In genomic region chr12:93741741-93742085, GRCh38 we compare ENCODE assay signal across 8 cellular contexts.
DNase-seq lines count a peak whose midpoint lies in the region; ATAC-seq and TF ChIP-seq lines count a peak whose summit lies in the region.

No MANE protein-coding gene starts in this region.

- WGBS in right lobe of liver (ENCODE audit: insufficient coverage, low coverage, low lambda C conversion rate, missing lambda C conversion rate) = 3% methylated on average over 8 of the region's 8 CpGs
- 13% methylated on average over 8 of the region's 8 CpGs; no CpG with 5 or more reads in 1 of the 2 donors for WGBS in transverse colon (ENCODE audit: low coverage in 1 of 2), 2 donors

- H2AFZ ChIP-seq in OCI-LY1 (ENCODE audit: low read length) = no peak overlapping the region

- TF ChIP-seq POLR2A in right lobe of liver (IDR thresholded peaks at IDR 0.05) (no peak), transverse colon (IDR thresholded peaks at IDR 0.05) (no peak)

- H3K4me1 ChIP-seq in OCI-LY1 (ENCODE audit: insufficient read depth, low read length, severe bottlenecking) (peaks cover 9% of the 10 kb centered on the region), right lobe of liver (peaks cover 0 to 36% (median 14%) of the 10 kb centered on the region in 4 donors), transverse colon (peaks cover 5 to 58% (median 30%) of the 10 kb centered on the region in 4 donors)

- in situ Hi-C loops in GM13976 (cut with MboI; ENCODE audit: low sequenced_read_pairs, unreplicated experiment) = no loop called here
- in situ Hi-C loops in transverse colon (cut with MboI; ENCODE audit: low pct_ligation_motif_present in 1 of 4, low pct_unique_long_range_greater_than_20kb in 1 of 4, low sequenced_read_pairs in 3 of 4) = loop anchor here (10.0 to 25.0 kb wide), 4 partner anchors 157 to 179 kb away; partner anchors contain the start of gene SOCS2 (in 2 of the 4)

- no peaks in the 10 kb centered on the region for H3F3A ChIP-seq in OCI-LY1 (ENCODE audit: insufficient read depth, low read length)

- DNase-seq in GM13976 (ENCODE audit: low spot score) = peak; percentile 34
- no peak for DNase-seq in choroid plexus epithelial cell (ENCODE audit: low read depth)
- no peak for DNase-seq in right lobe of liver
- no peak for DNase-seq in transverse colon
- no peak for DNase-seq in NCI-H226
- DNase-seq in NCI-H2029 (lab: John Stamatoyannopoulos, UW) = no peak

- no peak overlapping the region for H3K9ac ChIP-seq in OCI-LY1 (ENCODE audit: low read length)

- H3K27ac ChIP-seq in OCI-LY1 (ENCODE audit: low read depth, low read length, poor library complexity, severe bottlenecking) (no peak overlapping the region), right lobe of liver (peak overlapping the region; percentile 72 to 93 (median 91)), transverse colon (peak overlapping the region; percentile 80 to 90 (median 90))

- intact Hi-C loops in right lobe of liver (cut with DNase I) (no loop called here), transverse colon (cut with DNase I; ENCODE audit: low total_unique reads) (loop anchor here (5.0 kb wide), 1 partner anchor 169 kb away; the partner anchor contains the start of gene SOCS2)

- H3K79me2 ChIP-seq in OCI-LY1 (ENCODE audit: insufficient read depth, low read length) = no peaks in the 10 kb centered on the region

- TF ChIP-seq EP300 in transverse colon (IDR thresholded peaks at IDR 0.05; ENCODE audit: low read depth) = no peak

- no peaks in the 10 kb centered on the region for H3K9me2 ChIP-seq in OCI-LY1 (ENCODE audit: low read depth, low read length)

- H4K20me1 ChIP-seq in OCI-LY1 (ENCODE audit: insufficient read depth, low read length) = peaks cover 6% of the 10 kb centered on the region; the same call in 1 of the 2 replicates

- H3K27me3 ChIP-seq in OCI-LY1 (ENCODE audit: insufficient read depth, low read length) (no peaks in the 10 kb centered on the region; the same call in 1 of the 2 replicates), right lobe of liver (no peaks in the 10 kb centered on the region), transverse colon (no peaks in the 10 kb centered on the region)

- peak; percentile 29 for ATAC-seq in HG02571 (IDR thresholded peaks at IDR 0.05; ENCODE audit: unreplicated experiment)
- ATAC-seq in right lobe of liver = peak; percentile 36 to 50 (median 45)

- H3K4me3 ChIP-seq in OCI-LY1 (ENCODE audit: low read depth, low read length, poor library complexity, severe bottlenecking) (no peak overlapping the region), choroid plexus epithelial cell (ENCODE audit: low read depth, low read length) (peak overlapping the region; percentile 66), right lobe of liver (peak overlapping the region; percentile 32 to 63 (median 58)), transverse colon (peak overlapping the region; percentile 25 to 68 (median 50))

- H3K9me3 ChIP-seq in OCI-LY1 (ENCODE audit: low read length) = no peaks in the 10 kb centered on the region
- no peaks in the 10 kb centered on the region for H3K9me3 ChIP-seq in right lobe of liver
- H3K9me3 ChIP-seq in transverse colon = no peaks in the 10 kb centered on the region

- TF ChIP-seq CTCF in GM13976 (IDR thresholded peaks at IDR 0.05; ENCODE audit: borderline replicate concordance, control extremely low read depth, extremely low read depth, insufficient read depth, missing control alignments) (no peak), OCI-LY1 (IDR thresholded peaks at IDR 0.05; ENCODE audit: low read length) (no peak), choroid plexus epithelial cell (conservative IDR thresholded peaks at IDR 0.05; ENCODE audit: low read depth, low read length) (no peak), right lobe of liver (IDR thresholded peaks at IDR 0.05) (no peak), transverse colon (IDR thresholded peaks at IDR 0.05) (no peak)

- H3K36me3 ChIP-seq in OCI-LY1 (ENCODE audit: insufficient read depth, low read length) = no peaks in the 10 kb centered on the region
- no peaks in the 10 kb centered on the region for H3K36me3 ChIP-seq in right lobe of liver
- H3K36me3 ChIP-seq in transverse colon = no peaks in the 10 kb centered on the region

- H3K4me2 ChIP-seq in OCI-LY1 (ENCODE audit: low read length) = peak overlapping the region; percentile 38; the same call in 1 of the 2 replicates
